Comparison of ENCODE assay signal across 8 cellular contexts in genomic region chr1:212415107-212415841, GRCh38. TPM values are rescaled to one million over a fixed set of nuclear protein-coding genes. Genes with fewer than 3 reads are reported as not detected.
DNase-seq lines count a peak whose midpoint lies in the region; ATAC-seq and TF ChIP-seq lines count a peak whose summit lies in the region.

No MANE protein-coding gene starts in this region.

- no peaks in the 10 kb centered on the region for H3K9me3 ChIP-seq in CD4-positive, alpha-beta memory T cell (ENCODE audit: control insufficient read depth in 1 of 2, low read length in 2 of 2)
- no peaks in the 10 kb centered on the region for H3K9me3 ChIP-seq in Loucy (ENCODE audit: insufficient read depth, low read depth, low read length)

- POLR2A ChIA-PET in CD4-positive, alpha-beta memory T cell (lab: Charles Lee; ENCODE audit: partially characterized antibody) = interaction anchor here (0.6 to 1.6 kb wide), 4 partner anchors 18 to 380 kb away, joined by 3 to 7 read pairs (median 4); partner anchors contain the start of genes DTL, INTS7 and NENF

- H3K9me2 ChIP-seq in Loucy (replicated peaks; ENCODE audit: low read depth, low read length) = no peaks in the 10 kb centered on the region

- 0 out of 2 replicates have a peak, but pooled peaks cover 5% of the 10 kb centered on the region for H3F3A ChIP-seq in Loucy (ENCODE audit: low read depth)

- peak overlapping the region; percentile 90 to 92 for H3K4me3 ChIP-seq in CD4-positive, alpha-beta memory T cell (ENCODE audit: low read length in 2 of 2)
- H3K4me3 ChIP-seq in Loucy (ENCODE audit: low read length, poor library complexity, severe bottlenecking) = peak overlapping the region; percentile 82

- H3K4me2 ChIP-seq in Loucy (ENCODE audit: low read depth, low read length, poor library complexity, severe bottlenecking) = peak overlapping the region; percentile 99

- ATAC-seq in GM18868 (IDR thresholded peaks at IDR 0.05; ENCODE audit: unreplicated experiment) = no peak
- no peak for ATAC-seq in GM18517 (IDR thresholded peaks at IDR 0.05; ENCODE audit: unreplicated experiment)

- H3K9ac ChIP-seq in Loucy (ENCODE audit: low read depth, low read length, poor library complexity, severe bottlenecking) = peak overlapping the region; percentile 74

- peak overlapping the region; percentile 71 for H3K27ac ChIP-seq in CD4-positive, alpha-beta memory T cell (ENCODE audit: low read depth, low read length)

- CTCF ChIA-PET in CD4-positive, alpha-beta memory T cell (lab: Charles Lee; ENCODE audit: partially characterized antibody) = interaction anchor here (0.6 to 2.0 kb wide), 6 partner anchors 15 to 380 kb away, joined by 3 to 9 read pairs (median 3); partner anchors contain the start of genes DTL and INTS7

- H3K27ac Mint-ChIP-seq in CD4-positive, alpha-beta memory T cell = peak overlapping the region; percentile 88 to 96 (median 95)
- peak overlapping the region; percentile 78 to 97 (median 91) for H3K27ac Mint-ChIP-seq in brain

- no peaks in the 10 kb centered on the region for H3K27me3 ChIP-seq in CD4-positive, alpha-beta memory T cell (ENCODE audit: insufficient read depth, low read length)
- no peaks in the 10 kb centered on the region for H3K27me3 ChIP-seq in Loucy (ENCODE audit: insufficient read depth, low read length, poor library complexity, severe bottlenecking)

- peaks cover 19% of the 10 kb centered on the region for H3K4me1 ChIP-seq in CD4-positive, alpha-beta memory T cell (ENCODE audit: insufficient read depth, low read length)
- peaks cover 47% of the 10 kb centered on the region for H3K4me1 ChIP-seq in Loucy (ENCODE audit: insufficient read depth, low read length, poor library complexity, severe bottlenecking)

- H3K36me3 Mint-ChIP-seq in CD4-positive, alpha-beta memory T cell = peaks cover 10 to 19% of the 10 kb centered on the region in 2 donors
- peaks cover 16% of the 10 kb centered on the region for H3K36me3 Mint-ChIP-seq in brain

- H3K4me3 Mint-ChIP-seq in CD4-positive, alpha-beta memory T cell = peak overlapping the region; percentile 87 to 97 (median 96)
- peak overlapping the region; percentile 90 to 96 (median 92) for H3K4me3 Mint-ChIP-seq in brain

- H3K36me3 ChIP-seq in CD4-positive, alpha-beta memory T cell (ENCODE audit: insufficient read depth, low read length) = peaks cover 6% of the 10 kb centered on the region
- H3K36me3 ChIP-seq in Loucy (ENCODE audit: insufficient read depth, low read length) = peaks cover 8% of the 10 kb centered on the region; the same call in 1 of the 2 replicates

- intact Hi-C loops in CD4-positive, alpha-beta memory T cell (cut with micrococcal nuclease) = loop anchor here (1.0 kb wide), 1 partner anchor 380 kb away; the partner anchor contains the start of genes DTL and INTS7

- peaks cover 9% of the 10 kb centered on the region for H4K20me1 ChIP-seq in Loucy (ENCODE audit: insufficient read depth, low read length, poor library complexity, severe bottlenecking)

- H3K27me3 Mint-ChIP-seq in CD4-positive, alpha-beta memory T cell = no peaks in the 10 kb centered on the region
- H3K27me3 Mint-ChIP-seq in brain = peaks cover 12% of the 10 kb centered on the region

- TF ChIP-seq CTCF in Loucy (conservative IDR thresholded peaks at IDR 0.05; ENCODE audit: low read length) (no peak), brain (conservative IDR thresholded peaks at IDR 0.05) (no peak)

- peak overlapping the region; percentile 90 for H2AFZ ChIP-seq in Loucy (ENCODE audit: low read length)

- no peaks in the 10 kb centered on the region for H3K9me3 Mint-ChIP-seq in CD4-positive, alpha-beta memory T cell
- no peaks in the 10 kb centered on the region for H3K9me3 Mint-ChIP-seq in brain

- H3K79me2 ChIP-seq in Loucy (ENCODE audit: insufficient read depth, low read length) = peaks cover 44% of the 10 kb centered on the region

- DNase-seq in CD4-positive, alpha-beta memory T cell = no peak
- DNase-seq in middle frontal gyrus (ENCODE audit: extremely low spot score, low spot score) = peak; percentile 69
- DNase-seq in GM19240 (ENCODE audit: insufficient read length, low spot score) = no peak
- no peak for DNase-seq in activated CD4-positive, alpha-beta T cell treated with anti-CD3 and anti-CD28 coated beads, Interleukin-2, amount 50 U/mL, for 1 hour

- peaks cover 16 to 38% (median 24%) of the 10 kb centered on the region in 4 donors for H3K4me1 Mint-ChIP-seq in CD4-positive, alpha-beta memory T cell
- H3K4me1 Mint-ChIP-seq in brain = peaks cover 25% of the 10 kb centered on the region

RNA-seq across cellular contexts. Expression of gene PACC1, which starts 0.6 kb away (rescaled TPM):
- total RNA-seq in CD4-positive, alpha-beta memory T cell = 10 to 100 TPM in 1 of 2 experiments, 1 to 10 TPM in 1; 9.7 to 12.3 TPM
- polyA plus RNA-seq in CD4-positive, alpha-beta memory T cell = 1 to 10 TPM; 8.8 to 9.4 TPM
- polyA plus RNA-seq in brain (ENCODE audit: insufficient read depth, low read depth, low replicate concordance) = 38.4 TPM

RNA-seq across cellular contexts. Expression of gene NENF, which starts 17.4 kb away (rescaled TPM):
- total RNA-seq in CD4-positive, alpha-beta memory T cell = 10 to 100 TPM; 18.7 to 21.0 TPM
- 10 to 100 TPM; 42.6 to 76.2 TPM for polyA plus RNA-seq in CD4-positive, alpha-beta memory T cell
- polyA plus RNA-seq in brain (ENCODE audit: insufficient read depth, low read depth, low replicate concordance) = 146 TPM
